Comparison of ENCODE assay signal across 1 cellular context in the genomic region with DNA sequence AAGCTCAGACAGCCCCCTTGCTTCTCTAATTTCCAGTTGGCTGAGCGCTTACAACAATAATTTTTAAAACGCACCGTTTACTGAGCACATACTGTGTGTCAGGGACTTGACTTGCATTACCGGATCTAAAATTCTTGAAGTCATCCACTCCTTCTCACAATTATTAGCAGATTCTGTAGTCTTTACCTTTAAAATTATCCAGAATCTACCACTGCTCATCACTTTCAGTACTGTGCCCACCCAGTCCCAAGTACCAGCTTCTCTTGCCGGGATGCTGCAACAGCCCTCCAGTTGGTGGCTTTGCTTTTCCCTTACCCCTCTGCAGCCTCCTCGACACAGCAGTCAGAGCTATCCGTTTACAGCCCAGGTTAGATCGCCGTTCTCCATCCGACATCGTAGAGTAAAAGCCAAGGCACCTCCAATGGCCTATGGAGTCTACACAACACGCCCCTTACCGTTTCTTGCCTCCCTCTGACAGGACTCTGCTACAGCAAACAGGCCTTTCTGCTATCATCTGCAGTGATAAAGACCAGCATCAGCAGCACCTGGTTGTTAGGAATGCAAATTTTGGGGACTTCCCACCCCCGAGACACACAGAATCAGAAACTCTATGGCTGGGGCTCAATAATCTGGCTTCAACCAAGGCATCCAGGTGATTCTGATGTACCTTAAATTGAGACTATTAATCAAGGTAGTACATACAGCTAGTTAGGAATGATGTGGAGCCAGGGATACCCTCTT.
TF ChIP-seq lines count a peak whose summit lies in the region.

No MANE protein-coding gene starts in this region.

TF ChIP-seq in HepG2, 621 proteins besides CTCF, POLR2A, EP300 and RAD21 (continued from another document and continues in another):
- TF ChIP-seq, protein P1, sequence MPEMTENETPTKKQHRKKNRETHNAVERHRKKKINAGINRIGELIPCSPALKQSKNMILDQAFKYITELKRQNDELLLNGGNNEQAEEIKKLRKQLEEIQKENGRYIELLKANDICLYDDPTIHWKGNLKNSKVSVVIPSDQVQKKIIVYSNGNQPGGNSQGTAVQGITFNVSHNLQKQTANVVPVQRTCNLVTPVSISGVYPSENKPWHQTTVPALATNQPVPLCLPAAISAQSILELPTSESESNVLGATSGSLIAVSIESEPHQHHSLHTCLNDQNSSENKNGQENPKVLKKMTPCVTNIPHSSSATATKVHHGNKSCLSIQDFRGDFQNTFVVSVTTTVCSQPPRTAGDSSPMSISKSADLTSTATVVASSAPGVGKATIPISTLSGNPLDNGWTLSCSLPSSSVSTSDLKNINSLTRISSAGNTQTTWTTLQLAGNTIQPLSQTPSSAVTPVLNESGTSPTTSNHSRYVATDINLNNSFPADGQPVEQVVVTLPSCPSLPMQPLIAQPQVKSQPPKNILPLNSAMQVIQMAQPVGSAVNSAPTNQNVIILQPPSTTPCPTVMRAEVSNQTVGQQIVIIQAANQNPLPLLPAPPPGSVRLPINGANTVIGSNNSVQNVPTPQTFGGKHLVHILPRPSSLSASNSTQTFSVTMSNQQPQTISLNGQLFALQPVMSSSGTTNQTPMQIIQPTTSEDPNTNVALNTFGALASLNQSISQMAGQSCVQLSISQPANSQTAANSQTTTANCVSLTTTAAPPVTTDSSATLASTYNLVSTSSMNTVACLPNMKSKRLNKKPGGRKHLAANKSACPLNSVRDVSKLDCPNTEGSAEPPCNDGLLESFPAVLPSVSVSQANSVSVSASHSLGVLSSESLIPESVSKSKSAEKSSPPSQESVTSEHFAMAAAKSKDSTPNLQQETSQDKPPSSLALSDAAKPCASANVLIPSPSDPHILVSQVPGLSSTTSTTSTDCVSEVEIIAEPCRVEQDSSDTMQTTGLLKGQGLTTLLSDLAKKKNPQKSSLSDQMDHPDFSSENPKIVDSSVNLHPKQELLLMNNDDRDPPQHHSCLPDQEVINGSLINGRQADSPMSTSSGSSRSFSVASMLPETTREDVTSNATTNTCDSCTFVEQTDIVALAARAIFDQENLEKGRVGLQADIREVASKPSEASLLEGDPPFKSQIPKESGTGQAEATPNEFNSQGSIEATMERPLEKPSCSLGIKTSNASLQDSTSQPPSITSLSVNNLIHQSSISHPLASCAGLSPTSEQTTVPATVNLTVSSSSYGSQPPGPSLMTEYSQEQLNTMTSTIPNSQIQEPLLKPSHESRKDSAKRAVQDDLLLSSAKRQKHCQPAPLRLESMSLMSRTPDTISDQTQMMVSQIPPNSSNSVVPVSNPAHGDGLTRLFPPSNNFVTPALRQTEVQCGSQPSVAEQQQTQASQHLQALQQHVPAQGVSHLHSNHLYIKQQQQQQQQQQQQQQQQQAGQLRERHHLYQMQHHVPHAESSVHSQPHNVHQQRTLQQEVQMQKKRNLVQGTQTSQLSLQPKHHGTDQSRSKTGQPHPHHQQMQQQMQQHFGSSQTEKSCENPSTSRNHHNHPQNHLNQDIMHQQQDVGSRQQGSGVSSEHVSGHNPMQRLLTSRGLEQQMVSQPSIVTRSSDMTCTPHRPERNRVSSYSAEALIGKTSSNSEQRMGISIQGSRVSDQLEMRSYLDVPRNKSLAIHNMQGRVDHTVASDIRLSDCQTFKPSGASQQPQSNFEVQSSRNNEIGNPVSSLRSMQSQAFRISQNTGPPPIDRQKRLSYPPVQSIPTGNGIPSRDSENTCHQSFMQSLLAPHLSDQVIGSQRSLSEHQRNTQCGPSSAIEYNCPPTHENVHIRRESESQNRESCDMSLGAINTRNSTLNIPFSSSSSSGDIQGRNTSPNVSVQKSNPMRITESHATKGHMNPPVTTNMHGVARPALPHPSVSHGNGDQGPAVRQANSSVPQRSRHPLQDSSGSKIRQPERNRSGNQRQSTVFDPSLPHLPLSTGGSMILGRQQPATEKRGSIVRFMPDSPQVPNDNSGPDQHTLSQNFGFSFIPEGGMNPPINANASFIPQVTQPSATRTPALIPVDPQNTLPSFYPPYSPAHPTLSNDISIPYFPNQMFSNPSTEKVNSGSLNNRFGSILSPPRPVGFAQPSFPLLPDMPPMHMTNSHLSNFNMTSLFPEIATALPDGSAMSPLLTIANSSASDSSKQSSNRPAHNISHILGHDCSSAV (CRISPR knock-in tag; IDR thresholded peaks at IDR 0.05; ENCODE audit: borderline replicate concordance), result no peak
- TF ChIP-seq, protein P2, sequence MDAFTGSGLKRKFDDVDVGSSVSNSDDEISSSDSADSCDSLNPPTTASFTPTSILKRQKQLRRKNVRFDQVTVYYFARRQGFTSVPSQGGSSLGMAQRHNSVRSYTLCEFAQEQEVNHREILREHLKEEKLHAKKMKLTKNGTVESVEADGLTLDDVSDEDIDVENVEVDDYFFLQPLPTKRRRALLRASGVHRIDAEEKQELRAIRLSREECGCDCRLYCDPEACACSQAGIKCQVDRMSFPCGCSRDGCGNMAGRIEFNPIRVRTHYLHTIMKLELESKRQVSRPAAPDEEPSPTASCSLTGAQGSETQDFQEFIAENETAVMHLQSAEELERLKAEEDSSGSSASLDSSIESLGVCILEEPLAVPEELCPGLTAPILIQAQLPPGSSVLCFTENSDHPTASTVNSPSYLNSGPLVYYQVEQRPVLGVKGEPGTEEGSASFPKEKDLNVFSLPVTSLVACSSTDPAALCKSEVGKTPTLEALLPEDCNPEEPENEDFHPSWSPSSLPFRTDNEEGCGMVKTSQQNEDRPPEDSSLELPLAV (CRISPR knock-in tag; conservative IDR thresholded peaks at IDR 0.05; ENCODE audit: low read depth), result no peak
- TF ChIP-seq, protein P3, sequence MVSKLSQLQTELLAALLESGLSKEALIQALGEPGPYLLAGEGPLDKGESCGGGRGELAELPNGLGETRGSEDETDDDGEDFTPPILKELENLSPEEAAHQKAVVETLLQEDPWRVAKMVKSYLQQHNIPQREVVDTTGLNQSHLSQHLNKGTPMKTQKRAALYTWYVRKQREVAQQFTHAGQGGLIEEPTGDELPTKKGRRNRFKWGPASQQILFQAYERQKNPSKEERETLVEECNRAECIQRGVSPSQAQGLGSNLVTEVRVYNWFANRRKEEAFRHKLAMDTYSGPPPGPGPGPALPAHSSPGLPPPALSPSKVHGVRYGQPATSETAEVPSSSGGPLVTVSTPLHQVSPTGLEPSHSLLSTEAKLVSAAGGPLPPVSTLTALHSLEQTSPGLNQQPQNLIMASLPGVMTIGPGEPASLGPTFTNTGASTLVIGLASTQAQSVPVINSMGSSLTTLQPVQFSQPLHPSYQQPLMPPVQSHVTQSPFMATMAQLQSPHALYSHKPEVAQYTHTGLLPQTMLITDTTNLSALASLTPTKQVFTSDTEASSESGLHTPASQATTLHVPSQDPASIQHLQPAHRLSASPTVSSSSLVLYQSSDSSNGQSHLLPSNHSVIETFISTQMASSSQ (IDR thresholded peaks at IDR 0.05; ENCODE audit: low read depth), result no peak
- TF ChIP-seq, protein P3 (CRISPR knock-in tag; IDR thresholded peaks at IDR 0.05; ENCODE audit: borderline replicate concordance), result no peak
- no peak for TF ChIP-seq ZC3H13 (CRISPR knock-in tag; IDR thresholded peaks at IDR 0.05)
- no peak for TF ChIP-seq SMAD1 (CRISPR knock-in tag; IDR thresholded peaks at IDR 0.05; ENCODE audit: borderline replicate concordance, low read depth)
- TF ChIP-seq ZNF850 (CRISPR knock-in tag; conservative IDR thresholded peaks at IDR 0.05), result no peak
- TF ChIP-seq, protein P4, sequence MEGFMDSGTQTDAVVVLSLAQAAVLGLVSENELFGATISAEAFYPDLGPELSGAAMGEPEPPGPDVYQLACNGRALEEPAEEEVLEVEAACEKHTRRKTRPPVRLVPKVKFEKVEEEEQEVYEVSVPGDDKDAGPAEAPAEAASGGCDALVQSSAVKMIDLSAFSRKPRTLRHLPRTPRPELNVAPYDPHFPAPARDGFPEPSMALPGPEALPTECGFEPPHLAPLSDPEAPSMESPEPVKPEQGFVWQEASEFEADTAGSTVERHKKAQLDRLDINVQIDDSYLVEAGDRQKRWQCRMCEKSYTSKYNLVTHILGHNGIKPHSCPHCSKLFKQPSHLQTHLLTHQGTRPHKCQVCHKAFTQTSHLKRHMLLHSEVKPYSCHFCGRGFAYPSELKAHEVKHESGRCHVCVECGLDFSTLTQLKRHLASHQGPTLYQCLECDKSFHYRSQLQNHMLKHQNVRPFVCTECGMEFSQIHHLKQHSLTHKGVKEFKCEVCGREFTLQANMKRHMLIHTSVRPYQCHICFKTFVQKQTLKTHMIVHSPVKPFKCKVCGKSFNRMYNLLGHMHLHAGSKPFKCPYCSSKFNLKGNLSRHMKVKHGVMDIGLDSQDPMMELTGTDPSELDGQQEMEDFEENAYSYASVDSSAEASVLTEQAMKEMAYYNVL (CRISPR knock-in tag; IDR thresholded peaks at IDR 0.05; ENCODE audit: borderline replicate concordance), result no peak
- TF ChIP-seq, protein P5, sequence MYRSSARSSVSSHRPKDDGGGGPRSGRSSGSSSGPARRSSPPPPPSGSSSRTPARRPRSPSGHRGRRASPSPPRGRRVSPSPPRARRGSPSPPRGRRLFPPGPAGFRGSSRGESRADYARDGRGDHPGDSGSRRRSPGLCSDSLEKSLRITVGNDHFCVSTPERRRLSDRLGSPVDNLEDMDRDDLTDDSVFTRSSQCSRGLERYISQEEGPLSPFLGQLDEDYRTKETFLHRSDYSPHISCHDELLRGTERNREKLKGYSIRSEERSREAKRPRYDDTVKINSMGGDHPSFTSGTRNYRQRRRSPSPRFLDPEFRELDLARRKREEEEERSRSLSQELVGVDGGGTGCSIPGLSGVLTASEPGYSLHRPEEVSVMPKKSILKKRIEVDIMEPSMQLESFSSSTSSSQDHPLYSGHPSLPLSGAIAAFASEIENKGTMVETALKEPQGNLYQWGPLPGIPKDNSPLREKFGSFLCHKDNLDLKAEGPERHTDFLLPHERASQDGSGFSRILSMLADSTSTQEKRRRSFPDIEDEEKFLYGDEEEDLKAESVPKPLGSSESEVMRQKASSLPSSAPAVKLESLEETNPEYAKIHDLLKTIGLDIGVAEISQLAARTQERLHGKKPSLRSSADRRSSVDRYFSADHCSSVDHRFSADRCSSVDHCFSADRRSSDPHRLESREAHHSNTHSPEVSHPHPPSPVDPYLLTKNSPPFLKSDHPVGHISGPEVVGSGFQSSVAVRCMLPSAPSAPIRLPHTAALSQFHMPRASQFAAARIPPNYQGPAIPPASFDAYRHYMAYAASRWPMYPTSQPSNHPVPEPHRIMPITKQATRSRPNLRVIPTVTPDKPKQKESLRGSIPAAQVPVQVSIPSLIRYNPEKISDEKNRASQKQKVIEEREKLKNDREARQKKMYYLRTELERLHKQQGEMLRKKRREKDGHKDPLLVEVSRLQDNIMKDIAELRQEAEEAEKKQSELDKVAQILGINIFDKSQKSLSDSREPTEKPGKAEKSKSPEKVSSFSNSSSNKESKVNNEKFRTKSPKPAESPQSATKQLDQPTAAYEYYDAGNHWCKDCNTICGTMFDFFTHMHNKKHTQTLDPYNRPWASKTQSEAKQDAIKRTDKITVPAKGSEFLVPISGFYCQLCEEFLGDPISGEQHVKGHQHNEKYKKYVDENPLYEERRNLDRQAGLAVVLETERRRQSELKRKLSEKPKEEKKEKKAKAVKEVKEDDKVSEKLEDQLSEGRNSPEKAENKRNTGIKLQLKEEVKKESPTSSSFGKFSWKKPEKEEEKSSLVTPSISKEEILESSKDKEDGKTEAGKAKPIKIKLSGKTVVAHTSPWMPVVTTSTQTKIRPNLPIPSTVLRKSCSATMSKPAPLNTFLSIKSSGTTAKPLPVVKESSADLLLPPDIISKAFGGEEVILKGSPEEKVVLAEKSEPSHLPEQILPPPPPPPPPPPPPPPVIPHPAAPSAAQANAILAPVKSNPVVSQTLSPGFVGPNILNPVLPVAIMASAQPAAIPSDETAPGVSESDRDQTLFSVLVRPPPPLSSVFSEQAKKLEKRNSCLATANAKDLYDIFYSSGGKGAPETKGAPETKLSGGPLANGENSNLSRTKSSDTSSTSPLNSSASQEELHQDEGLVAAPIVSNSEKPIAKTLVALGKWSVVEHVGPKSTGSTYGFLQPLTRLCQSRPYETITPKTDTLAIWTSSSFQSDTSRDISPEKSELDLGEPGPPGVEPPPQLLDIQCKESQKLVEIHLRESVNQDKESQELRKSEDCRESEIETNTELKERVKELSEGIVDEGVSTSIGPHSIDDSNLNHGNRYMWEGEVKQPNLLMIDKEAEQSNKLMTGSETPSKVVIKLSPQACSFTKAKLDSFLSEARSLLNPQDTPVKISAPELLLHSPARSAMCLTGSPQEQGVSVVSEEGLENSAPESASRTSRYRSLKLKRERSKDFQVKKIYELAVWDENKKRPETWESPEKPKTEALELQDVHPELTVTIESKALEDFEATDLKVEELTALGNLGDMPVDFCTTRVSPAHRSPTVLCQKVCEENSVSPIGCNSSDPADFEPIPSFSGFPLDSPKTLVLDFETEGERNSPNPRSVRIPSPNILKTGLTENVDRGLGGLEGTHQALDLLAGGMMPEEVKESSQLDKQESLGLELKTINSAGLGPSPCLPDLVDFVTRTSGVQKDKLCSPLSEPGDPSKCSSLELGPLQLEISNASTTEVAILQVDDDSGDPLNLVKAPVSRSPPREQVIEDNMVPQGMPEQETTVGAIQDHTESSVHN (CRISPR knock-in tag; IDR thresholded peaks at IDR 0.05), result no peak
- TF ChIP-seq SOX13 (IDR thresholded peaks at IDR 0.05), result no peak
- TF ChIP-seq SOX13 (CRISPR knock-in tag; conservative IDR thresholded peaks at IDR 0.05 in 1 of 2, IDR thresholded peaks at IDR 0.05 in 1 of 2), result no peak
- TF ChIP-seq EHMT2 (IDR thresholded peaks at IDR 0.05; ENCODE audit: borderline replicate concordance, low read depth, low read length), result no peak
- TF ChIP-seq, protein P6, sequence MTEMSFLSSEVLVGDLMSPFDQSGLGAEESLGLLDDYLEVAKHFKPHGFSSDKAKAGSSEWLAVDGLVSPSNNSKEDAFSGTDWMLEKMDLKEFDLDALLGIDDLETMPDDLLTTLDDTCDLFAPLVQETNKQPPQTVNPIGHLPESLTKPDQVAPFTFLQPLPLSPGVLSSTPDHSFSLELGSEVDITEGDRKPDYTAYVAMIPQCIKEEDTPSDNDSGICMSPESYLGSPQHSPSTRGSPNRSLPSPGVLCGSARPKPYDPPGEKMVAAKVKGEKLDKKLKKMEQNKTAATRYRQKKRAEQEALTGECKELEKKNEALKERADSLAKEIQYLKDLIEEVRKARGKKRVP (CRISPR knock-in tag; IDR thresholded peaks at IDR 0.05), result no peak
- no peak for TF ChIP-seq ZNF777 (CRISPR knock-in tag; IDR thresholded peaks at IDR 0.05)
